ENCODE assay signal across 4 cellular contexts in the genomic region with DNA sequence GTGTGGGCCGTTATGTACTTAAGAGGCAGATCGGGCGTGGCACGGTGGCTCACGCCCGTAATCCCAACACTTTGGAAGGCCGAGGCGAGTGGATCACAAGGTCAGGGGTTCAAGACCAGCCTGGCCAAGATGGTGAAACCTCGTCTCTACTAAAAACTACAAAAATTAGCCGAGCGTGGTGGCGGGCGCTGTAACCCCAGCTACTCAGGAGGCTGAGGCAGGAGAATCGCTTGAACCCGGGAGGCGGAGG. TPM values are rescaled to one million over a fixed set of nuclear protein-coding genes. Genes with fewer than 3 reads are reported as not detected.
A peak's percentile ranks its signal among the peaks of the same experiment; 100 is the strongest.
DNase-seq lines count a peak whose midpoint lies in the region; FAIRE-seq and TF ChIP-seq lines count a peak whose summit lies in the region.
"Not testable (repeated sequence)": the region's sequence is repeated elsewhere in the genome, so short reads cannot be mapped to it uniquely, and the experiment has no call there.

No MANE protein-coding gene starts in this region.

- not testable (repeated sequence) for DNase-seq in activated naive CD8-positive, alpha-beta T cell treated with anti-CD3 and anti-CD28 coated beads for 36 hours; iPS DF 6.9 (ENCODE audit: low read depth, low spot score); small intestine

- peaks cover 0 to 24% of the 10 kb centered on the region in 2 experiments; a peak in 1 of 3 replicates for H3K36me3 ChIP-seq in HEK293 (ENCODE audit: control insufficient read depth in 2 of 2, insufficient read depth in 1 of 2, low read length in 2 of 2)
- H3K36me3 ChIP-seq in iPS DF 6.9 (ENCODE audit: control insufficient read depth, insufficient read depth, low read length): peaks cover 21% of the 10 kb centered on the region
- H3K36me3 ChIP-seq in small intestine (ENCODE audit: control insufficient read depth in 2 of 2, insufficient read depth in 2 of 2, low read length in 2 of 2): not testable (repeated sequence)

- no CpG with 5 or more reads among the region's 16 CpGs for WGBS in iPS DF 6.9 (ENCODE audit: insufficient coverage, insufficient read length)
- WGBS in small intestine, 3 donors: 1 to 3% (median 1%) methylated on average over 15 to 16 of the region's 16 CpGs

- peak overlapping the region; percentile 95 for H3K4me3 Mint-ChIP-seq in activated naive CD8-positive, alpha-beta T cell treated with anti-CD3 and anti-CD28 coated beads for 36 hours

- H3K36me3 Mint-ChIP-seq in activated naive CD8-positive, alpha-beta T cell treated with anti-CD3 and anti-CD28 coated beads for 36 hours: peaks cover 12% of the 10 kb centered on the region

- not testable (repeated sequence) for H3K9me3 ChIP-seq in HEK293 (ENCODE audit: control insufficient read depth, insufficient read depth, low read depth, low read length); iPS DF 6.9 (ENCODE audit: control insufficient read depth, insufficient read depth, low read length); small intestine (ENCODE audit: control insufficient read depth, low read depth)

- H3K4me1 Mint-ChIP-seq in activated naive CD8-positive, alpha-beta T cell treated with anti-CD3 and anti-CD28 coated beads for 36 hours: peaks cover 37% of the 10 kb centered on the region

- H3K4me1 ChIP-seq in HEK293 (ENCODE audit: control insufficient read depth, insufficient read depth, low read length); small intestine (ENCODE audit: control insufficient read depth in 2 of 2, insufficient read depth in 1 of 2, low read depth in 1 of 2, low read length in 1 of 2): not testable (repeated sequence)
- H3K4me1 ChIP-seq in iPS DF 6.9 (ENCODE audit: control insufficient read depth, insufficient read depth, low read length): peaks cover 18% of the 10 kb centered on the region

- not testable (repeated sequence) for H3K27me3 ChIP-seq in iPS DF 6.9 (ENCODE audit: control insufficient read depth, insufficient read depth, low read length); small intestine (ENCODE audit: control insufficient read depth in 2 of 2, insufficient read depth in 2 of 2, low read length in 2 of 2)

- H3K9me3 Mint-ChIP-seq in activated naive CD8-positive, alpha-beta T cell treated with anti-CD3 and anti-CD28 coated beads for 36 hours: not testable (repeated sequence)

- peak overlapping the region; percentile 54; the same call in 1 of the 2 replicates for H3K27ac ChIP-seq in HEK293 (ENCODE audit: extremely low read depth, low read depth, low read length)
- H3K27ac ChIP-seq in iPS DF 6.9 (ENCODE audit: low read length): not testable (repeated sequence)
- peak overlapping the region; percentile 32 to 99 for H3K27ac ChIP-seq in small intestine (ENCODE audit: low read depth in 1 of 2, low read length in 1 of 2)

- CTCF ChIA-PET in HEK293 (lab: Yijun Ruan, JAX): interaction anchor here (0.6 to 3.8 kb wide), 21 partner anchors 8 to 386 kb away, joined by 3 to 60 read pairs (median 5); partner anchors contain the start of genes FDPS, KRTCAP2, MTX1 and THBS3

- FAIRE-seq in small intestine (lab: Jason Lieb, UNC): not testable (repeated sequence)

- not testable (repeated sequence) for H3K27me3 Mint-ChIP-seq in activated naive CD8-positive, alpha-beta T cell treated with anti-CD3 and anti-CD28 coated beads for 36 hours

- POLR2A ChIA-PET in HEK293 (lab: Yijun Ruan, JAX): interaction anchor here (0.8 to 2.3 kb wide), 20 partner anchors 8 to 192 kb away, joined by 3 to 11 read pairs (median 4); partner anchors contain the start of genes CLK2, ENTREP3, KRTCAP2 and SCAMP3

- H3K27ac Mint-ChIP-seq in activated naive CD8-positive, alpha-beta T cell treated with anti-CD3 and anti-CD28 coated beads for 36 hours: peak overlapping the region; percentile 100

- H3K4me3 ChIP-seq in HEK293 (ENCODE audit: low read depth, low read length): peak overlapping the region; percentile 40
- H3K4me3 ChIP-seq in iPS DF 6.9 (ENCODE audit: low read length): peak overlapping the region; percentile 41; the same call in 1 of the 2 replicates
- peak overlapping the region in 1 of 2 donors; percentile 41 for H3K4me3 ChIP-seq in small intestine (ENCODE audit: low read depth in 1 of 2, low read length in 2 of 2)

- TF ChIP-seq CTCF in HEK293 (tag by site-specific recombination; IDR thresholded peaks at IDR 0.05): not testable (repeated sequence)

TF ChIP-seq in HEK293, 187 proteins besides CTCF, POLR2A, EP300 and RAD21:
- TF ChIP-seq GFI1B (tag by site-specific recombination; IDR thresholded peaks at IDR 0.05): 0 out of 2 replicates have a peak, but pooled peaks have one; percentile 4
- peak; percentile 97; the same call in 1 of the 2 replicates for TF ChIP-seq KLF1 (tag by site-specific recombination; IDR thresholded peaks at IDR 0.05)
- TF ChIP-seq ZBTB17 (tag by site-specific recombination; IDR thresholded peaks at IDR 0.05): peak; percentile 86; the same call in 1 of the 2 replicates
- 0 out of 2 replicates have a peak, but pooled peaks have one; percentile 53 for TF ChIP-seq ZNF335 (tag by site-specific recombination; conservative IDR thresholded peaks at IDR 0.05)
- peak; percentile 3; the same call in 1 of the 2 replicates for TF ChIP-seq ZFHX2 (tag by site-specific recombination; conservative IDR thresholded peaks at IDR 0.05)
- TF ChIP-seq ZNF623 (tag by site-specific recombination; IDR thresholded peaks at IDR 0.05): 0 out of 2 replicates have a peak, but pooled peaks have one; percentile 5
- peak; percentile 5; the same call in 1 of the 2 replicates for TF ChIP-seq ZNF580 (tag by site-specific recombination; IDR thresholded peaks at IDR 0.05)
- peak; percentile 75; the same call in 1 of the 2 replicates for TF ChIP-seq REPIN1 (tag by site-specific recombination; IDR thresholded peaks at IDR 0.05; ENCODE audit: low read depth)
- 0 out of 2 replicates have a peak, but pooled peaks have one; percentile 5 for TF ChIP-seq ZNF324 (tag by site-specific recombination; IDR thresholded peaks at IDR 0.05)
- 0 out of 2 replicates have a peak, but pooled peaks have one; percentile 2 for TF ChIP-seq FEZF1 (tag by site-specific recombination; IDR thresholded peaks at IDR 0.05)
- TF ChIP-seq ZBTB20 (tag by site-specific recombination; IDR thresholded peaks at IDR 0.05): peak; percentile 7; the same call in 1 of the 2 replicates
- TF ChIP-seq BCL11A (tag by site-specific recombination; IDR thresholded peaks at IDR 0.05; ENCODE audit: low read depth): 0 out of 2 replicates have a peak, but pooled peaks have one; percentile 48
- TF ChIP-seq ZBTB8A (tag by site-specific recombination; IDR thresholded peaks at IDR 0.05): peak; percentile 65; the same call in 1 of the 2 replicates
TF ChIP-seq in HEK293: peak in this region for 13; not testable (repeated sequence) for 174.

RNA-seq across cellular contexts. Expression of gene THBS3, which starts 13.8 kb away (rescaled TPM):
- 1 to 10 TPM; 7.4 to 9.3 TPM for total RNA-seq in activated naive CD8-positive, alpha-beta T cell treated with anti-CD3 and anti-CD28 coated beads for 36 hours
- 10 to 100 TPM; 11.3 to 15.9 (median 13.8) TPM for polyA plus RNA-seq in small intestine

RNA-seq across cellular contexts. Expression of gene MTX1, which starts 14.6 kb away (rescaled TPM):
- 10 to 100 TPM; 68.0 to 72.5 TPM for total RNA-seq in activated naive CD8-positive, alpha-beta T cell treated with anti-CD3 and anti-CD28 coated beads for 36 hours
- polyA plus RNA-seq in small intestine: 10 to 100 TPM; 44.9 to 72.2 (median 53.9) TPM

RNA-seq across cellular contexts. Expression of gene TRIM46, which starts 20.3 kb away (rescaled TPM):
- 1 to 10 TPM; 4.6 to 4.9 TPM for total RNA-seq in activated naive CD8-positive, alpha-beta T cell treated with anti-CD3 and anti-CD28 coated beads for 36 hours
- under 1 TPM in 2 of 3 donors, not detected in 1; 0.27 to 0.57 TPM for polyA plus RNA-seq in small intestine

RNA-seq across cellular contexts. Expression of gene KRTCAP2, which starts 20.8 kb away (rescaled TPM):
- 100 to 1,000 TPM; 135 to 145 TPM for total RNA-seq in activated naive CD8-positive, alpha-beta T cell treated with anti-CD3 and anti-CD28 coated beads for 36 hours
- 100 to 1,000 TPM; 164 to 286 (median 239) TPM for polyA plus RNA-seq in small intestine

RNA-seq across cellular contexts. Expression of gene DPM3, which starts 53.6 kb away (rescaled TPM):
- 10 to 100 TPM; 26.8 to 29.2 TPM for total RNA-seq in activated naive CD8-positive, alpha-beta T cell treated with anti-CD3 and anti-CD28 coated beads for 36 hours
- polyA plus RNA-seq in small intestine: 100 to 1,000 TPM; 215 to 306 (median 261) TPM
